ENCODE assay signal across 1 cellular context in genomic region chr1:12604114-12604874, GRCh38.
TF ChIP-seq lines count a peak whose summit lies in the region.

No MANE protein-coding gene starts in this region.

TF ChIP-seq in HepG2, 621 proteins besides CTCF, POLR2A, EP300 and RAD21 (continued from another document and continues in another):
- TF ChIP-seq HMGXB4 (CRISPR knock-in tag; IDR thresholded peaks at IDR 0.05; ENCODE audit: borderline replicate concordance in 1 of 2, low read depth in 1 of 2), result no peak
- TF ChIP-seq HNF4G (IDR thresholded peaks at IDR 0.05; ENCODE audit: borderline replicate concordance, low read depth, low read length), result no peak; the same call in 1 of the 2 replicates
- TF ChIP-seq HNF4G (CRISPR knock-in tag; IDR thresholded peaks at IDR 0.05; ENCODE audit: borderline replicate concordance, low read depth), result peak; percentile 77; the same call in 1 of the 2 replicates
- TF ChIP-seq HES4 (CRISPR knock-in tag; IDR thresholded peaks at IDR 0.05; ENCODE audit: borderline replicate concordance), result no peak
- TF ChIP-seq ZNF431 (CRISPR knock-in tag; IDR thresholded peaks at IDR 0.05; ENCODE audit: borderline replicate concordance, low read depth), result no peak; the same call in 1 of the 2 replicates
- peak; percentile 68 for TF ChIP-seq TEAD3 (CRISPR knock-in tag; optimal IDR thresholded peaks at IDR 0.05; ENCODE audit: borderline replicate concordance)
- TF ChIP-seq ZSCAN21 (CRISPR knock-in tag; IDR thresholded peaks at IDR 0.05; ENCODE audit: borderline replicate concordance), result peak; percentile 83
- no peak for TF ChIP-seq SMARCC2 (IDR thresholded peaks at IDR 0.05)
- TF ChIP-seq ZNF33A (CRISPR knock-in tag; IDR thresholded peaks at IDR 0.05; ENCODE audit: borderline replicate concordance), result no peak
- TF ChIP-seq GATAD2A (CRISPR knock-in tag; IDR thresholded peaks at IDR 0.05), result peak; percentile 93
- TF ChIP-seq PLSCR1 (CRISPR knock-in tag; IDR thresholded peaks at IDR 0.05; ENCODE audit: borderline replicate concordance), result no peak
- peak; percentile 43; the same call in 1 of the 2 replicates for TF ChIP-seq ARID3A (IDR thresholded peaks at IDR 0.05; ENCODE audit: low read depth, low read length)
- TF ChIP-seq HIVEP1 (CRISPR knock-in tag; IDR thresholded peaks at IDR 0.05), result peak; percentile 83
- no peak for TF ChIP-seq MLLT10 (CRISPR knock-in tag; IDR thresholded peaks at IDR 0.05)
- no peak for TF ChIP-seq SIN3B (IDR thresholded peaks at IDR 0.05; ENCODE audit: low read length)
- TF ChIP-seq ZBTB2 (CRISPR knock-in tag; IDR thresholded peaks at IDR 0.05; ENCODE audit: low read depth), result peak; percentile 39; the same call in 1 of the 2 replicates
- peak; percentile 86; the same call in 1 of the 2 replicates for TF ChIP-seq CBX5 (CRISPR knock-in tag; IDR thresholded peaks at IDR 0.05; ENCODE audit: borderline replicate concordance)
- TF ChIP-seq ZNF747 (CRISPR knock-in tag; IDR thresholded peaks at IDR 0.05; ENCODE audit: borderline replicate concordance), result peak; percentile 54; the same call in 1 of the 2 replicates
- no peak for TF ChIP-seq ZKSCAN1 (IDR thresholded peaks at IDR 0.05; ENCODE audit: low read length)
- no peak for TF ChIP-seq TP53 (CRISPR knock-in tag; conservative IDR thresholded peaks at IDR 0.05)
- TF ChIP-seq FLYWCH1 (CRISPR knock-in tag; IDR thresholded peaks at IDR 0.05), result no peak
- peak; percentile 78; the same call in 1 of the 2 replicates for TF ChIP-seq IRF2 (CRISPR knock-in tag; IDR thresholded peaks at IDR 0.05)
- 0 out of 2 replicates have a peak, but pooled peaks have one; percentile 36 for TF ChIP-seq FOXA1 (IDR thresholded peaks at IDR 0.05)
- TF ChIP-seq FOXA1 (CRISPR knock-in tag; IDR thresholded peaks at IDR 0.05), result peak; percentile 98
- peak; percentile 74 for TF ChIP-seq HOMEZ (CRISPR knock-in tag; IDR thresholded peaks at IDR 0.05; ENCODE audit: low read depth)
- no peak for TF ChIP-seq ZNF326 (CRISPR knock-in tag; IDR thresholded peaks at IDR 0.05; ENCODE audit: borderline replicate concordance)
- TF ChIP-seq CERS6 (CRISPR knock-in tag; IDR thresholded peaks at IDR 0.05), result no peak
- TF ChIP-seq PITX1 (CRISPR knock-in tag; IDR thresholded peaks at IDR 0.05), result peak; percentile 92
- peak; percentile 60 for TF ChIP-seq PPARG (CRISPR knock-in tag; conservative IDR thresholded peaks at IDR 0.05)
- TF ChIP-seq ZSCAN5A (CRISPR knock-in tag; IDR thresholded peaks at IDR 0.05; ENCODE audit: borderline replicate concordance), result no peak
- no peak for TF ChIP-seq ZNF670 (CRISPR knock-in tag; IDR thresholded peaks at IDR 0.05; ENCODE audit: borderline replicate concordance)
- TF ChIP-seq ZNF280D (CRISPR knock-in tag; IDR thresholded peaks at IDR 0.05), result peak; percentile 65
- no peak for TF ChIP-seq CCAR2 (optimal IDR thresholded peaks at IDR 0.05; ENCODE audit: low read depth, low read length)
- TF ChIP-seq ESRRA (CRISPR knock-in tag; IDR thresholded peaks at IDR 0.05; ENCODE audit: low read depth), result peak; percentile 73; the same call in 1 of the 2 replicates
- TF ChIP-seq CEBPZ (IDR thresholded peaks at IDR 0.05; ENCODE audit: low read length), result no peak
- no peak for TF ChIP-seq MAFK (conservative IDR thresholded peaks at IDR 0.05 in 1 of 2, IDR thresholded peaks at IDR 0.05 in 1 of 2; ENCODE audit: low read length in 2 of 2)
- no peak for TF ChIP-seq GABPA (IDR thresholded peaks at IDR 0.05; ENCODE audit: low read depth, low read length)
- TF ChIP-seq GABPA (CRISPR knock-in tag; IDR thresholded peaks at IDR 0.05; ENCODE audit: low read depth), result peak; percentile 41; the same call in 1 of the 2 replicates
- TF ChIP-seq SRF (IDR thresholded peaks at IDR 0.05; ENCODE audit: low read depth, low read length), result no peak
- peak; percentile 62; the same call in 1 of the 2 replicates for TF ChIP-seq TFAP4 (IDR thresholded peaks at IDR 0.05; ENCODE audit: borderline replicate concordance, low read depth)
- peak; percentile 26; the same call in 1 of the 2 replicates for TF ChIP-seq NFYC (CRISPR knock-in tag; IDR thresholded peaks at IDR 0.05)
- TF ChIP-seq POGK (CRISPR knock-in tag; conservative IDR thresholded peaks at IDR 0.05), result peak; percentile 74; the same call in 1 of the 2 replicates
